13 cellular contexts compared by ENCODE assay signal in the genomic region with DNA sequence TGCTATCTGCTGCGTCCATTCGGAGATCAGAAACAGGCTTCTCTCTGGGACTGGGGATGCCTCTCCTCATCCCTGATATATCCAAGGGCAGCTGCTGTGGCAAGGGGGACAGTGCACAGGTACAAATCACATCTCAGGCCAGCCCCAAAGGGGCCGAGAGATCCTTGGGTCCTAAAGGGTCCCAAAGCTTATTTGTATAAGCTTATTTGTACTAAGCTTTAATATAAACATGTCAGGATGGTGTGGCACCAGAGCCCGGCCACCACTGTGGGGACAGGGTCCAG. TPM values are rescaled to one million over a fixed set of nuclear protein-coding genes. Genes with fewer than 3 reads are reported as not detected.
A peak's percentile ranks its signal among the peaks of the same experiment; 100 is the strongest.
DNase-seq lines count a peak whose midpoint lies in the region; ATAC-seq, FAIRE-seq and TF ChIP-seq lines count a peak whose summit lies in the region.
"Had no signal": no experiment of that assay in that cellular context is flagged by ENCODE, and none has a peak within 500 bp of the region (broad histone marks: within the 10 kb centered on the region; RNA-seq: fewer than 3 reads in every experiment).

No MANE protein-coding gene starts in this region.

- DNase-seq in heart right ventricle (no peak), right atrium auricular region (ENCODE audit: low spot score) (no peak), HepG2 (ENCODE audit: low spot score) (no peak), upper lobe of left lung (no peak), NCI-H1694 (lab: John Stamatoyannopoulos, UW) (no peak), DMS114 treated with DMSO at 0.1 percent for 48 hours (lab: John Stamatoyannopoulos, UW; ENCODE audit: unreplicated experiment) (no peak)
- DNase-seq in activated CD8-positive, alpha-beta T cell treated with anti-CD3 and anti-CD28 coated beads, Interleukin-2, amount 10 ng/mL, durations not matched to agents 7 days and 5 days: no peak

- H3K27ac Mint-ChIP-seq in activated CD8-positive, alpha-beta T cell treated with anti-CD3 and anti-CD28 coated beads, Interleukin-2, amount 10 ng/mL, durations not matched to agents 7 days and 5 days: peak overlapping the region; percentile 89

- FAIRE-seq in HepG2 (lab: Jason Lieb, UNC): no peak
- FAIRE-seq: bronchial epithelial cell, pancreas had no signal

- H3K4me3 Mint-ChIP-seq in activated CD8-positive, alpha-beta T cell treated with anti-CD3 and anti-CD28 coated beads, Interleukin-2, amount 10 ng/mL, durations not matched to agents 7 days and 5 days: peak overlapping the region; percentile 80

- H3K4me1 Mint-ChIP-seq in activated CD8-positive, alpha-beta T cell treated with anti-CD3 and anti-CD28 coated beads, Interleukin-2, amount 10 ng/mL, durations not matched to agents 7 days and 5 days (ENCODE audit: low read depth): peaks cover 82% of the 10 kb centered on the region

- no peaks in the 10 kb centered on the region for H4K20me1 ChIP-seq in HepG2 (ENCODE audit: insufficient read depth, low read length)

- H3K27ac ChIP-seq in heart right ventricle (peak overlapping the region in 7 of 10 donors; percentile 32 to 93 (median 59)), right atrium auricular region (peak overlapping the region in 1 of 2 donors; percentile 42), HepG2 (ENCODE audit: extremely low read length, insufficient read depth, low read length) (no peak overlapping the region), upper lobe of left lung (peak overlapping the region; percentile 73 to 84 (median 79))
- H3K27ac ChIP-seq: hepatocyte had no signal

- H3K36me3 ChIP-seq in heart right ventricle (no peaks in the 10 kb centered on the region), right atrium auricular region (no peaks in the 10 kb centered on the region), HepG2 (replicated peaks in 1 of 2; ENCODE audit: control insufficient read depth in 1 of 2, insufficient read depth in 2 of 2, low read length in 2 of 2) (no peaks in the 10 kb centered on the region), upper lobe of left lung (no peaks in the 10 kb centered on the region)
- H3K36me3 ChIP-seq: BE2C, pancreas had no signal

- H3K9me3 ChIP-seq in heart right ventricle: no peaks in the 10 kb centered on the region
- no peaks in the 10 kb centered on the region for H3K9me3 ChIP-seq in right atrium auricular region
- H3K9me3 ChIP-seq in HepG2 (ENCODE audit: low read length): no peaks in the 10 kb centered on the region
- no peaks in the 10 kb centered on the region for H3K9me3 ChIP-seq in upper lobe of left lung
- H3K9me3 ChIP-seq: BE2C, pancreas had no signal

- peak overlapping the region; percentile 77 for H3K4me2 ChIP-seq in HepG2 (ENCODE audit: low read depth, low read length)
- H3K4me2 ChIP-seq: hepatocyte had no signal

- peak in 1 of 8 donors; percentile 4 for ATAC-seq in heart right ventricle
- ATAC-seq in activated CD8-positive, alpha-beta T cell treated with anti-CD3 and anti-CD28 coated beads, Interleukin-2, amount 10 ng/mL, durations not matched to agents 7 days and 5 days: no peak
- peak; percentile 5; the same call in 2 of the 3 replicates for ATAC-seq in HepG2
- no peak for ATAC-seq in upper lobe of left lung (ENCODE audit: low FRiP score in 2 of 2)
- no peak for ATAC-seq in GM18505 (IDR thresholded peaks at IDR 0.05; ENCODE audit: unreplicated experiment)

- POLR2A ChIA-PET in activated CD8-positive, alpha-beta T cell treated with anti-CD3 and anti-CD28 coated beads, Interleukin-2, amount 10 ng/mL, durations not matched to agents 7 days and 5 days (lab: Charles Lee): interaction anchor here (0.7 to 14.7 kb wide), 19 partner anchors 12 to 382 kb away, joined by 3 to 574 read pairs (median 6); a partner anchor contains a TSS
- POLR2A ChIA-PET in HepG2 (lab: Yijun Ruan, JAX): interaction anchor here (0.9 to 4.1 kb wide), 14 partner anchors 9 to 159 kb away, joined by 3 to 73 read pairs (median 8); a partner anchor contains a TSS

- H3K4me3 ChIP-seq in heart right ventricle: peak overlapping the region in 1 of 10 donors; percentile 31
- H3K4me3 ChIP-seq in right atrium auricular region: no peak overlapping the region
- peak overlapping the region in 1 of 3 experiments; percentile 64; a peak in 1 of 6 replicates for H3K4me3 ChIP-seq in HepG2 (replicated peaks in 1 of 3; ENCODE audit: insufficient read depth in 1 of 3, low read depth in 2 of 3, low read length in 3 of 3)
- peak overlapping the region in 1 of 4 donors; percentile 9 for H3K4me3 ChIP-seq in upper lobe of left lung
- H3K4me3 ChIP-seq: hepatocyte, lung, pancreas had no signal

- no peaks in the 10 kb centered on the region for H3K79me2 ChIP-seq in HepG2 (ENCODE audit: insufficient read depth, low read length)
- H3K79me2 ChIP-seq: hepatocyte had no signal

- no peak for TF ChIP-seq POLR2A in HepG2 (IDR thresholded peaks at IDR 0.05; ENCODE audit: insufficient read depth in 1 of 2, low read depth in 2 of 2, low read length in 2 of 2)
- TF ChIP-seq POLR2A in upper lobe of left lung (IDR thresholded peaks at IDR 0.05): no peak
- TF ChIP-seq POLR2A in GM18505 (IDR thresholded peaks at IDR 0.05; ENCODE audit: borderline replicate concordance, extremely low read depth, insufficient read depth, insufficient read length): no peak

- CTCF ChIA-PET in activated CD8-positive, alpha-beta T cell treated with anti-CD3 and anti-CD28 coated beads, Interleukin-2, amount 10 ng/mL, durations not matched to agents 7 days and 5 days (lab: Charles Lee): interaction anchor here (0.7 to 18.3 kb wide), 23 partner anchors 9 to 264 kb away, joined by 3 to 506 read pairs (median 5); a partner anchor contains a TSS
- CTCF ChIA-PET in HepG2 (lab: Yijun Ruan, JAX; ENCODE audit: low intra/inter-chr PET ratio, low total read pairs): interaction anchor here (1.0 to 3.1 kb wide), 7 partner anchors 9 to 160 kb away, joined by 3 to 72 read pairs (median 7); no protein-coding TSS in a partner anchor

- peaks cover 9% of the 10 kb centered on the region for H3K36me3 Mint-ChIP-seq in activated CD8-positive, alpha-beta T cell treated with anti-CD3 and anti-CD28 coated beads, Interleukin-2, amount 10 ng/mL, durations not matched to agents 7 days and 5 days (ENCODE audit: low read depth)

- in situ Hi-C loops in HepG2 (cut with HindIII; ENCODE audit: extremely low pct_ligation_motif_present, low pct_unique_long_range_greater_than_20kb): loop anchor here (5.0 kb wide), 3 partner anchors 52 to 157 kb away; a partner anchor contains a TSS

- TF ChIP-seq CTCF in heart right ventricle (IDR thresholded peaks at IDR 0.05) (no peak), right atrium auricular region (IDR thresholded peaks at IDR 0.05) (no peak), HepG2 (CRISPR knock-in tag; IDR thresholded peaks at IDR 0.05) (no peak), upper lobe of left lung (IDR thresholded peaks at IDR 0.05) (no peak)

- no TSS peak for BruUV-seq in HepG2 (replicated peaks; lab: Mats Ljungman, UMichigan)

- no peaks in the 10 kb centered on the region for H3K27me3 ChIP-seq in heart right ventricle
- no peaks in the 10 kb centered on the region for H3K27me3 ChIP-seq in right atrium auricular region
- peaks cover 2 to 17% of the 10 kb centered on the region in 2 experiments; a peak in 4 of 5 replicates for H3K27me3 ChIP-seq in HepG2 (ENCODE audit: control insufficient read depth in 1 of 2, insufficient read depth in 2 of 2, low read length in 2 of 2)
- H3K27me3 ChIP-seq in upper lobe of left lung: no peaks in the 10 kb centered on the region
- H3K27me3 ChIP-seq: BE2C, hepatocyte, pancreas had no signal

- intact Hi-C loops in heart right ventricle (cut with DNase I) (loop anchor here in 8 of 10 donors (1.0 to 5.0 kb wide), 7 partner anchors 52 to 160 kb away; a partner anchor contains a TSS), HepG2 (cut with micrococcal nuclease; ENCODE audit: unreplicated experiment) (loop anchor here (1.0 to 5.0 kb wide), 4 partner anchors 22 to 160 kb away; no protein-coding TSS in a partner anchor)

- H2AFZ ChIP-seq in HepG2 (ENCODE audit: low read length): no peak overlapping the region
- H2AFZ ChIP-seq: hepatocyte had no signal

- H3K9me3 Mint-ChIP-seq in activated CD8-positive, alpha-beta T cell treated with anti-CD3 and anti-CD28 coated beads, Interleukin-2, amount 10 ng/mL, durations not matched to agents 7 days and 5 days (ENCODE audit: insufficient read depth): no peaks in the 10 kb centered on the region

- no peaks in the 10 kb centered on the region for H3K27me3 Mint-ChIP-seq in activated CD8-positive, alpha-beta T cell treated with anti-CD3 and anti-CD28 coated beads, Interleukin-2, amount 10 ng/mL, durations not matched to agents 7 days and 5 days (ENCODE audit: low read depth)

- 85 to 89% methylated on average over 4 of the region's 4 CpGs for WGBS in heart right ventricle, 2 donors
- WGBS in HepG2 (ENCODE audit: low lambda C conversion rate): 24% methylated on average over 3 of the region's 4 CpGs
- WGBS in upper lobe of left lung, 2 donors: 67 to 77% methylated on average over 4 of the region's 4 CpGs

- H3K4me1 ChIP-seq in heart right ventricle (peaks cover 6 to 58% (median 19%) of the 10 kb centered on the region in 9 donors), right atrium auricular region (peaks cover 0 to 23% of the 10 kb centered on the region in 2 donors), HepG2 (ENCODE audit: insufficient read depth, low read length) (peaks cover 72% of the 10 kb centered on the region), upper lobe of left lung (peaks cover 29 to 35% (median 33%) of the 10 kb centered on the region in 4 donors)

- TF ChIP-seq EP300 in HepG2 (IDR thresholded peaks at IDR 0.05; ENCODE audit: low read depth in 2 of 2, low read length in 2 of 2) (no peak), HepG2 (CRISPR knock-in tag; IDR thresholded peaks at IDR 0.05; ENCODE audit: borderline replicate concordance) (no peak), upper lobe of left lung (IDR thresholded peaks at IDR 0.05) (no peak)

- H3K9ac ChIP-seq in HepG2 (ENCODE audit: insufficient read depth, low read depth, low read length): no peak overlapping the region

- TF ChIP-seq RAD21 in HepG2 (CRISPR knock-in tag; IDR thresholded peaks at IDR 0.05): no peak

RNA-seq across cellular contexts. Expression of a gene that starts 45.3 kb away (rescaled TPM):
- 10 to 100 TPM in 1 of 10 donors, 1 to 10 TPM in 9; 1.0 to 22.1 (median 2.0) TPM for total RNA-seq in heart right ventricle
- polyA plus RNA-seq in heart right ventricle: 1 to 10 TPM; 2.8 to 6.7 TPM
- total RNA-seq in right atrium auricular region: 1 to 10 TPM; 4.9 to 8.0 TPM
- 10 to 100 TPM; 10.1 to 12.1 TPM for total RNA-seq in activated CD8-positive, alpha-beta T cell treated with anti-CD3 and anti-CD28 coated beads, Interleukin-2, amount 10 ng/mL, durations not matched to agents 7 days and 5 days
- total RNA-seq in HepG2 (2016; rRNA removed; fragmentation: Illumina TruSeq; extraction: Trizol): not detected in 2 replicates
- total RNA-seq in HepG2 (2016; cell fraction: cytosol; rRNA removed; fragmentation: Illumina TruSeq; extraction: Trizol; ENCODE audit: low read depth): not detected in 2 replicates
- total RNA-seq in HepG2 (2016; cell fraction: insoluble cytoplasmic fraction; rRNA removed; fragmentation: Illumina TruSeq; extraction: Trizol): not detected in 2 replicates
- total RNA-seq in HepG2 (2016; cell fraction: membrane; rRNA removed; fragmentation: Illumina TruSeq; extraction: Trizol): not detected in 2 replicates
- total RNA-seq in HepG2 (2016; cell fraction: nucleus; rRNA removed; fragmentation: Illumina TruSeq; extraction: Trizol): not detected in 2 replicates
- polyA plus RNA-seq in HepG2 (2011; rRNA removed): 0.03 TPM in 1 of 2 replicates, not detected in the other
- polyA plus RNA-seq in HepG2 (2011; cell fraction: cytosol; rRNA removed): not detected in 2 replicates
- 0.13 and 0.17 TPM in 2 replicates for polyA plus RNA-seq in HepG2 (2011; cell fraction: nucleus; rRNA removed)
- not detected in 2 replicates for polyA plus RNA-seq in HepG2 (2012)
- polyA plus RNA-seq in HepG2 (2016; cell fraction: cytosol; fragmentation: Illumina TruSeq; extraction: Trizol; ENCODE audit: low read depth): not detected in 2 replicates
- polyA plus RNA-seq in HepG2 (2016; cell fraction: insoluble cytoplasmic fraction; fragmentation: Illumina TruSeq; extraction: Trizol; ENCODE audit: low read depth): not detected in 2 replicates
- not detected in 2 replicates for polyA plus RNA-seq in HepG2 (2016; cell fraction: membrane; fragmentation: Illumina TruSeq; extraction: Trizol; ENCODE audit: low read depth)
- not detected in 2 replicates for polyA plus RNA-seq in HepG2 (2016; cell fraction: nucleus; fragmentation: Illumina TruSeq; extraction: Trizol; ENCODE audit: insufficient read depth, low read depth)
- not detected in 2 replicates for polyA minus RNA-seq in HepG2 (2011; rRNA and poly(A)+ RNA removed; ENCODE audit: low replicate concordance)
- not detected in 2 replicates for polyA minus RNA-seq in HepG2 (2011; cell fraction: cytosol; rRNA and poly(A)+ RNA removed)
- 0.25 TPM in 1 of 2 replicates, not detected in the other for polyA minus RNA-seq in HepG2 (2011; cell fraction: nucleus; rRNA and poly(A)+ RNA removed)
- 100 to 1,000 TPM in 3 of 6 donors, 10 to 100 TPM in 3; 50.8 to 204 (median 92.3) TPM for total RNA-seq in upper lobe of left lung
